11 cellular contexts compared by ENCODE assay signal in the genomic region with DNA sequence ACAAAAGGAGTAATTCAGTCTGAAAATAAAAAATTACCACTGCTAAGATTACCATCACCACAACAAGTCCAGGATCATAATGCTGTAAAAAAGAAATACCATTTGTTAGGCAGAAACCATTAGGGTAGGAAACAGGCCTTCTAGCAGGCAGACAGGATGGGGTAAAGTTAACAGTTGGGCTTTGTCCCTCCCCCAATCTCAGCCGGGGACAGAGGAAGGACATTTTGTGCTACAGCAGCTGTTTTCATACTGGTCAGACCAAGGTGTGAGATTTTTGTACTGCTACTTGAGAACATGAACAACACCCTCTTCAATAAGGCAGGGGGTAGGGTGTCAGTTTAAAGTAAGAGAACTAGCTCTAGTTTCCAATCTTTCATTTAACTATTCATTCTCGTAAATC. TPM values are rescaled to one million over a fixed set of nuclear protein-coding genes. Genes with fewer than 3 reads are reported as not detected.
DNase-seq lines count a peak whose midpoint lies in the region; ATAC-seq, FAIRE-seq and TF ChIP-seq lines count a peak whose summit lies in the region.
"Had no signal": no experiment of that assay in that cellular context is flagged by ENCODE, and none has a peak within 500 bp of the region (broad histone marks: within the 10 kb centered on the region; RNA-seq: fewer than 3 reads in every experiment).

No MANE protein-coding gene starts in this region.

- intact Hi-C loops in left ventricle myocardium superior (cut with micrococcal nuclease): no loop called here
- intact Hi-C loops in gastrocnemius medialis (cut with DNase I; ENCODE audit: low total_unique reads): no loop called here

- peaks cover 56 to 58% of the 10 kb centered on the region in 2 donors for H3K4me1 ChIP-seq in gastrocnemius medialis
- H3K4me1 ChIP-seq: colonic mucosa had no signal

- no peaks in the 10 kb centered on the region for H3K9me3 ChIP-seq in gastrocnemius medialis
- H3K9me3 ChIP-seq: colonic mucosa had no signal

- H3K27me3 ChIP-seq in gastrocnemius medialis: no peaks in the 10 kb centered on the region
- H3K27me3 ChIP-seq: colonic mucosa had no signal

- ATAC-seq in GM18867 (IDR thresholded peaks at IDR 0.05; ENCODE audit: unreplicated experiment) (peak; percentile 40), T-cell (replicated peaks in 1 of 4) (no peak), left ventricle myocardium superior (peak; percentile 95), gastrocnemius medialis (peak; percentile 98), GM18502 (IDR thresholded peaks at IDR 0.05; ENCODE audit: poor library complexity, unreplicated experiment) (no peak), GM21619 (IDR thresholded peaks at IDR 0.05; ENCODE audit: unreplicated experiment) (no peak)

- no peak for TF ChIP-seq POLR2A in gastrocnemius medialis (IDR thresholded peaks at IDR 0.05)
- TF ChIP-seq POLR2A in GM12892 (IDR thresholded peaks at IDR 0.05; ENCODE audit: low read depth, low read length): no peak

- H3K9me3 Mint-ChIP-seq in T-cell: no peaks in the 10 kb centered on the region
- H3K9me3 Mint-ChIP-seq: IgD-negative memory B cell had no signal

- peaks cover 0 to 19% of the 10 kb centered on the region in 2 donors for H3K36me3 ChIP-seq in gastrocnemius medialis

- peak overlapping the region; percentile 21 to 56 for H3K27ac Mint-ChIP-seq in T-cell

- in situ Hi-C loops in gastrocnemius medialis (cut with MboI; ENCODE audit: low sequenced_read_pairs in 4 of 4): no loop called here
- in situ Hi-C loops in KBM-7 (cut with MboI; ENCODE audit: low pct_unique_long_range_greater_than_20kb, low sequenced_read_pairs): no loop called here

- no peak for FAIRE-seq in GM12892 (lab: Jason Lieb, UNC)

- H3K4me3 ChIP-seq in gastrocnemius medialis: peak overlapping the region in 3 of 4 donors; percentile 5 to 22 (median 18)
- H3K4me3 ChIP-seq: colonic mucosa had no signal

- H3K4me3 Mint-ChIP-seq in T-cell: peak overlapping the region in 1 of 3 donors; percentile 14
- H3K4me3 Mint-ChIP-seq: IgD-negative memory B cell had no signal

- peaks cover 20% of the 10 kb centered on the region for H3K36me3 Mint-ChIP-seq in T-cell
- H3K36me3 Mint-ChIP-seq: IgD-negative memory B cell had no signal

- DNase-seq in T-cell (peak in 17 of 34 experiments; percentile 3 to 52 (median 16)), left ventricle myocardium superior (no peak), gastrocnemius medialis (peak; percentile 77 to 85), KBM-7 (no peak), GM12892 (ENCODE audit: insufficient read length) (no peak)
- DNase-seq: colonic mucosa, NCI-H510A had no signal

- H3K27ac ChIP-seq in gastrocnemius medialis: peak overlapping the region; percentile 84 to 94 (median 89)
- H3K27ac ChIP-seq: colonic mucosa had no signal

- CTCF ChIA-PET in T-cell (lab: Charles Lee): interaction anchor here in 1 of 2 donors (0.6 kb wide), 1 partner anchor 20 kb away, joined by 3 read pairs; no protein-coding TSS in a partner anchor

- H3K27me3 Mint-ChIP-seq in T-cell: no peaks in the 10 kb centered on the region
- H3K27me3 Mint-ChIP-seq: IgD-negative memory B cell had no signal

- H3K4me1 Mint-ChIP-seq in T-cell: peaks cover 15 to 28% (median 27%) of the 10 kb centered on the region in 3 donors

- POLR2A ChIA-PET in T-cell (lab: Charles Lee): no interaction called here

- no peak for TF ChIP-seq CTCF in gastrocnemius medialis (IDR thresholded peaks at IDR 0.05 in 4 of 5, conservative IDR thresholded peaks at IDR 0.05 in 1 of 5)

RNA-seq across cellular contexts. Expression of a gene that starts 49.2 kb away (rescaled TPM):
- 1 to 10 TPM in 3 of 5 donors, under 1 TPM in 2; 0.41 to 3.9 (median 1.1) TPM for total RNA-seq in T-cell
- total RNA-seq in left ventricle myocardium superior: 0.72 TPM
- under 1 TPM in 1 of 4 donors, not detected in 3; 0.33 TPM for total RNA-seq in gastrocnemius medialis
- 0.38 TPM for polyA plus RNA-seq in GM12892 (2012; ENCODE audit: missing spikeins)

Comparison
In these comparisons a context has a peak if more than half of its experiments do, and no peak if none do; other contexts are left out.
1. ATAC-seq: peak in GM18867 (single experiment), left ventricle myocardium superior (single experiment) and gastrocnemius medialis (2 of 2); none in T-cell (0 of 4), GM18502 (single experiment) and GM21619 (single experiment).
2. DNase-seq: peak in gastrocnemius medialis (2 of 2); none in left ventricle myocardium superior (single experiment), KBM-7 (single experiment) and GM12892 (single experiment).